ENCODE assay signal across 1 cellular context in genomic region chr1:181131255-181131901, GRCh38.
TF ChIP-seq lines count a peak whose summit lies in the region.

No MANE protein-coding gene starts in this region.

TF ChIP-seq in GM12878, 131 proteins besides CTCF, POLR2A, EP300 and RAD21 (continued from another document and continues in another):
- TF ChIP-seq TCF7 (IDR thresholded peaks at IDR 0.05; ENCODE audit: borderline replicate concordance) (no peak), NFXL1 (IDR thresholded peaks at IDR 0.05; ENCODE audit: borderline replicate concordance) (no peak), SMC3 (IDR thresholded peaks at IDR 0.05; ENCODE audit: borderline replicate concordance, low read length) (0 out of 2 replicates have a peak, but pooled peaks have one; percentile 15), FOXK2 (IDR thresholded peaks at IDR 0.05) (no peak), ESRRA (IDR thresholded peaks at IDR 0.05; ENCODE audit: low read length) (0 out of 2 replicates have a peak, but pooled peaks have one; percentile 59), ZNF384 (IDR thresholded peaks at IDR 0.05; ENCODE audit: borderline replicate concordance, low read depth, low read length) (no peak), BRCA1 (IDR thresholded peaks at IDR 0.05; ENCODE audit: low read depth, low read length) (no peak), ZBTB4 (CRISPR knock-in tag; IDR thresholded peaks at IDR 0.05) (no peak), ATF3 (IDR thresholded peaks at IDR 0.05; ENCODE audit: borderline replicate concordance, extremely low read depth, low read depth, low read length) (no peak), SIX5 (IDR thresholded peaks at IDR 0.05; ENCODE audit: low read depth, low read length, severe bottlenecking) (no peak), CEBPB (IDR thresholded peaks at IDR 0.05; ENCODE audit: borderline replicate concordance in 1 of 2, low read depth in 2 of 2, low read length in 2 of 2) (no peak), CBX3 (IDR thresholded peaks at IDR 0.05; ENCODE audit: borderline replicate concordance, low read depth) (no peak), TARDBP (IDR thresholded peaks at IDR 0.05; ENCODE audit: borderline replicate concordance) (no peak), EED (IDR thresholded peaks at IDR 0.05; ENCODE audit: low read depth) (peak; percentile 83), ZSCAN29 (IDR thresholded peaks at IDR 0.05) (peak; percentile 100), POLR2AphosphoS5 (IDR thresholded peaks at IDR 0.05; ENCODE audit: low read length) (no peak; the same call in 1 of the 2 replicates), KDM1A (IDR thresholded peaks at IDR 0.05; ENCODE audit: borderline replicate concordance) (no peak), HDGF (IDR thresholded peaks at IDR 0.05) (peak; percentile 96), MYC (IDR thresholded peaks at IDR 0.05; ENCODE audit: insufficient read depth, insufficient read length, insufficient replicate concordance, low read length, severe bottlenecking) (no peak), BACH1 (IDR thresholded peaks at IDR 0.05; ENCODE audit: borderline replicate concordance) (0 out of 2 replicates have a peak, but pooled peaks have one; percentile 19), IRF5 (IDR thresholded peaks at IDR 0.05; ENCODE audit: borderline replicate concordance) (no peak), WRNIP1 (IDR thresholded peaks at IDR 0.05; ENCODE audit: borderline replicate concordance, low read depth, low read length) (no peak), RBBP5 (conservative IDR thresholded peaks at IDR 0.05) (no peak), POLR2AphosphoS2 (IDR thresholded peaks at IDR 0.05; ENCODE audit: low read depth, low read length) (no peak), POU2F2 (IDR thresholded peaks at IDR 0.05; ENCODE audit: borderline replicate concordance, low read depth, low read length) (no peak), MLLT1 (IDR thresholded peaks at IDR 0.05) (no peak; the same call in 1 of the 2 replicates), ZNF217 (IDR thresholded peaks at IDR 0.05) (0 out of 2 replicates have a peak, but pooled peaks have one; percentile 10), RFX5 (IDR thresholded peaks at IDR 0.05; ENCODE audit: low read depth, low read length) (no peak), CEBPZ (IDR thresholded peaks at IDR 0.05; ENCODE audit: low read depth, low read length) (no peak), HSF1 (IDR thresholded peaks at IDR 0.05; ENCODE audit: low read depth, low read length) (no peak), IRF3 (IDR thresholded peaks at IDR 0.05) (no peak), ATF2 (IDR thresholded peaks at IDR 0.05; ENCODE audit: low read length) (no peak), RUNX3 (IDR thresholded peaks at IDR 0.05; ENCODE audit: low read length) (no peak), STAT3 (IDR thresholded peaks at IDR 0.05; ENCODE audit: low read depth, low read length) (0 out of 2 replicates have a peak, but pooled peaks have one; percentile 28), ELK1 (IDR thresholded peaks at IDR 0.05; ENCODE audit: low read depth, low read length) (no peak), ZNF622 (IDR thresholded peaks at IDR 0.05) (no peak), MTA3 (IDR thresholded peaks at IDR 0.05; ENCODE audit: borderline replicate concordance, low read length) (no peak), RAD51 (IDR thresholded peaks at IDR 0.05) (no peak), HDAC2 (IDR thresholded peaks at IDR 0.05) (no peak), CBX5 (IDR thresholded peaks at IDR 0.05; ENCODE audit: low read depth) (no peak), MTA2 (IDR thresholded peaks at IDR 0.05; ENCODE audit: low read depth) (peak; percentile 85), MEF2B (IDR thresholded peaks at IDR 0.05; ENCODE audit: partially characterized antibody, poor library complexity, severe bottlenecking) (peak; percentile 93), PBX3 (IDR thresholded peaks at IDR 0.05; ENCODE audit: insufficient replicate concordance, low read depth, low read length) (no peak), MAX (IDR thresholded peaks at IDR 0.05; ENCODE audit: low read depth, low read length) (no peak), RCOR1 (conservative IDR thresholded peaks at IDR 0.05; ENCODE audit: low read depth, low read length) (no peak)
